In genomic region chr3:100613721-100614390, GRCh38 we compare ENCODE assay signal across 17 cellular contexts. TPM values are rescaled to one million over a fixed set of nuclear protein-coding genes. Genes with fewer than 3 reads are reported as not detected.
A peak's percentile ranks its signal among the peaks of the same experiment; 100 is the strongest.
DNase-seq lines count a peak whose midpoint lies in the region; ATAC-seq, FAIRE-seq and TF ChIP-seq lines count a peak whose summit lies in the region.
"Had no signal": no experiment of that assay in that cellular context is flagged by ENCODE, and none has a peak within 500 bp of the region (broad histone marks: within the 10 kb centered on the region; RNA-seq: fewer than 3 reads in every experiment).

No MANE protein-coding gene starts in this region.

- POLR2A ChIA-PET in A673 (lab: Charles Lee; ENCODE audit: low non-redundant PET): no interaction called here
- POLR2A ChIA-PET in GM12878 (lab: Charles Lee): interaction anchor here (0.6 to 1.0 kb wide), 2 partner anchors 10 to 13 kb away, joined by 3 read pairs; no protein-coding TSS in a partner anchor

- SMC1A ChIA-PET in GM12878 (lab: Charles Lee; ENCODE audit: uncharacterized antibody, unreplicated experiment): interaction anchor here (0.9 to 1.9 kb wide), 4 partner anchors 11 to 151 kb away, joined by 3 to 10 read pairs (median 4); no protein-coding TSS in a partner anchor

- TF ChIP-seq RAD21 in GM12878 (IDR thresholded peaks at IDR 0.05; ENCODE audit: insufficient read depth, low read depth, low read length): no peak

- peaks cover 50% of the 10 kb centered on the region for H3K27me3 Mint-ChIP-seq in T-helper 17 cell

- H3K36me3 ChIP-seq in A673 (ENCODE audit: insufficient read depth, low read length, poor library complexity, severe bottlenecking) (no peaks in the 10 kb centered on the region), GM12878 (ENCODE audit: control insufficient read depth in 2 of 2, insufficient read depth in 2 of 2, low read length in 1 of 2) (no peaks in the 10 kb centered on the region)
- no peaks in the 10 kb centered on the region for H3K36me3 ChIP-seq in effector memory CD4-positive, alpha-beta T cell (ENCODE audit: control insufficient read depth, insufficient read depth, low read length)

- H3K27me3 ChIP-seq in A673 (replicated peaks; ENCODE audit: insufficient read depth, low read depth, low read length, poor library complexity) (no peaks in the 10 kb centered on the region), GM12878 (replicated peaks in 1 of 2; ENCODE audit: control insufficient read depth in 2 of 2, insufficient read depth in 2 of 2, low read length in 1 of 2) (no peaks in the 10 kb centered on the region)
- H3K27me3 ChIP-seq in effector memory CD4-positive, alpha-beta T cell (replicated peaks; ENCODE audit: control insufficient read depth, insufficient read depth, low read length, poor library complexity, severe bottlenecking): no peaks in the 10 kb centered on the region

- H3K4me1 Mint-ChIP-seq in T-helper 17 cell: no peaks in the 10 kb centered on the region

- RAD21 ChIA-PET in GM12878 (lab: Charles Lee; ENCODE audit: unreplicated experiment): interaction anchor here (1.0 to 1.4 kb wide), 5 partner anchors 10 to 151 kb away, joined by 3 to 9 read pairs (median 5); no protein-coding TSS in a partner anchor

- ATAC-seq in GM19372 (IDR thresholded peaks at IDR 0.05; ENCODE audit: low read depth, unreplicated experiment) (peak; percentile 57), HG03064 (IDR thresholded peaks at IDR 0.05; ENCODE audit: low read depth, unreplicated experiment) (peak; percentile 67), GM12878 (peak; percentile 87), T-helper 17 cell (no peak)
- ATAC-seq: activated CD4-positive, alpha-beta T cell treated with anti-CD3 and anti-CD28 coated beads for 36 hours; GM23338 had no signal

- 45% methylated on average over 4 of the region's 4 CpGs for WGBS in GM12878 (ENCODE audit: insufficient coverage, insufficient replicate concordance, low lambda C conversion rate, missing lambda C conversion rate)

- BruUV-seq in A673 (replicated peaks; lab: Mats Ljungman, UMichigan) (no TSS peak), GM12878 (replicated peaks; lab: Mats Ljungman, UMichigan) (no TSS peak)

- no peak overlapping the region for H3K4me3 Mint-ChIP-seq in T-helper 17 cell
- H3K4me3 Mint-ChIP-seq: activated CD4-positive, alpha-beta T cell treated with anti-CD3 and anti-CD28 coated beads for 36 hours; activated T-cell treated with anti-CD3 and anti-CD28 coated beads, Interleukin-2, amount 50 U/mL, for 24 hours; GM23338; T-helper 1 cell treated with Interleukin-12 subunit alpha and Interleukin-12 subunit beta and Interleukin-4 antibody, amounts not matched to agents 30 μg/mL and 1 μg/mL, for 36 hours had no signal

- in situ Hi-C loops in GM12878 (cut with MboI): no loop called here
- in situ Hi-C loops in KBM-7 (cut with MboI; ENCODE audit: low pct_unique_long_range_greater_than_20kb, low sequenced_read_pairs): no loop called here

- CTCF ChIA-PET in A673 (lab: Charles Lee) (interaction anchor here (0.7 kb wide), 1 partner anchor 544 kb away, joined by 3 read pairs; no protein-coding TSS in a partner anchor), GM12878 (lab: Yijun Ruan, JAX) (interaction anchor here (0.6 to 1.7 kb wide), 7 partner anchors 10 to 299 kb away, joined by 3 to 8 read pairs (median 5); no protein-coding TSS in a partner anchor)

- H3K79me2 ChIP-seq in GM12878 (ENCODE audit: control insufficient read depth, insufficient read depth, low read length): no peaks in the 10 kb centered on the region

- H3K4me1 ChIP-seq in A673 (ENCODE audit: insufficient read depth, low read length, poor library complexity, severe bottlenecking) (peaks cover 64% of the 10 kb centered on the region), GM12878 (ENCODE audit: control insufficient read depth, insufficient read depth, low read length) (no peaks in the 10 kb centered on the region)
- H3K4me1 ChIP-seq in effector memory CD4-positive, alpha-beta T cell (ENCODE audit: control insufficient read depth, insufficient read depth, low read length, poor library complexity, severe bottlenecking): no peaks in the 10 kb centered on the region

- H3K4me3 ChIP-seq in A673 (ENCODE audit: low read depth, low read length, poor library complexity, severe bottlenecking) (no peak overlapping the region), GM12878 (no peak overlapping the region)
- H3K4me3 ChIP-seq in effector memory CD4-positive, alpha-beta T cell (ENCODE audit: insufficient read depth, low read depth, low read length, poor library complexity, severe bottlenecking): no peak overlapping the region
- H3K4me3 ChIP-seq: GM23338 had no signal

- H3K27ac ChIP-seq in A673 (ENCODE audit: low read depth, low read length, poor library complexity, severe bottlenecking) (peak overlapping the region; percentile 98), GM12878 (ENCODE audit: control insufficient read depth, insufficient read depth) (no peak overlapping the region)
- no peak overlapping the region for H3K27ac ChIP-seq in effector memory CD4-positive, alpha-beta T cell (ENCODE audit: insufficient read depth, low read length, poor library complexity, severe bottlenecking)

- H3K27ac Mint-ChIP-seq in T-helper 17 cell: no peak overlapping the region
- H3K27ac Mint-ChIP-seq: activated CD4-positive, alpha-beta T cell treated with anti-CD3 and anti-CD28 coated beads for 36 hours; activated T-cell treated with anti-CD3 and anti-CD28 coated beads, Interleukin-2, amount 50 U/mL, for 24 hours; GM23338; T-helper 1 cell treated with Interleukin-12 subunit alpha and Interleukin-12 subunit beta and Interleukin-4 antibody, amounts not matched to agents 30 μg/mL and 1 μg/mL, for 36 hours had no signal

- TF ChIP-seq EP300 in GM12878 (IDR thresholded peaks at IDR 0.05; ENCODE audit: borderline replicate concordance in 1 of 2, control insufficient read depth in 1 of 2, low read depth in 2 of 2, low read length in 2 of 2): no peak

- H3K36me3 Mint-ChIP-seq in T-helper 17 cell (ENCODE audit: low read depth): peaks cover 2% of the 10 kb centered on the region

- H2AFZ ChIP-seq in GM12878 (ENCODE audit: control insufficient read depth, low read depth, low read length): no peak overlapping the region
- H2AFZ ChIP-seq: GM23338 had no signal

- intact Hi-C loops in A673 (cut with micrococcal nuclease; ENCODE audit: unreplicated experiment) (loop anchor here (5.0 kb wide), 1 partner anchor 98 kb away; no protein-coding TSS in a partner anchor), GM12878 (cut with micrococcal nuclease; ENCODE audit: unreplicated experiment) (no loop called here)

- no peak overlapping the region for H3K9ac ChIP-seq in GM12878 (ENCODE audit: control insufficient read depth, insufficient read depth, low read length)

- DNase-seq in A673 (ENCODE audit: low spot score) (no peak), GM12878 (ENCODE audit: low read depth, low spot score) (no peak), CD1c-positive myeloid dendritic cell (ENCODE audit: extremely low spot score) (no peak), KBM-7 (no peak), T-helper 17 cell (no peak)
- DNase-seq in effector memory CD4-positive, alpha-beta T cell: no peak
- DNase-seq: activated CD4-positive, alpha-beta T cell treated with anti-CD3 and anti-CD28 coated beads for 36 hours; activated T-cell treated with anti-CD3 and anti-CD28 coated beads, Interleukin-2, amount 50 U/mL, for 24 hours; central memory CD4-positive, alpha-beta T cell; NCI-H1436; NCI-H524 treated with DMSO at 0.1 percent for 48 hours had no signal

- no peaks in the 10 kb centered on the region for H4K20me1 ChIP-seq in GM12878 (ENCODE audit: control insufficient read depth, insufficient read depth)

- H3K9me3 ChIP-seq in A673 (ENCODE audit: low read depth, low read length, poor library complexity, severe bottlenecking) (no peaks in the 10 kb centered on the region), GM12878 (replicated peaks; ENCODE audit: control insufficient read depth, insufficient read depth, low read length) (no peaks in the 10 kb centered on the region), T-helper 17 cell (ENCODE audit: control insufficient read depth, low read length, poor library complexity, severe bottlenecking) (no peaks in the 10 kb centered on the region)
- no peaks in the 10 kb centered on the region for H3K9me3 ChIP-seq in effector memory CD4-positive, alpha-beta T cell (ENCODE audit: control insufficient read depth, low read length)

- no peak for FAIRE-seq in GM12878 (lab: Jason Lieb, UNC)

- TF ChIP-seq CTCF in A673 (conservative IDR thresholded peaks at IDR 0.05; ENCODE audit: low read depth, low read length): no peak
- no peak for TF ChIP-seq CTCF in GM12878 (IDR thresholded peaks at IDR 0.05 in 2 of 3, conservative IDR thresholded peaks at IDR 0.05 in 1 of 3; ENCODE audit: control insufficient read depth in 2 of 3, extremely low read depth in 1 of 3, insufficient read depth in 1 of 3, low read depth in 3 of 3, low read length in 3 of 3)

- no peak overlapping the region for H3K4me2 ChIP-seq in GM12878 (ENCODE audit: control insufficient read depth, insufficient read depth)
- H3K4me2 ChIP-seq: GM23338 had no signal

- TF ChIP-seq POLR2A in GM12878 (IDR thresholded peaks at IDR 0.05; ENCODE audit: low read depth, low read length): no peak

RNA-seq across cellular contexts. Expression of gene ADGRG7, which starts 4.5 kb away (rescaled TPM):
- 2.4 and 2.7 TPM in 2 replicates for total RNA-seq in A673 (2021)
- not detected in 2 replicates for total RNA-seq in GM12878 (2013; cell fraction: nucleolus; rRNA removed)
- total RNA-seq in GM12878 (2014; rRNA removed): not detected in 2 replicates
- total RNA-seq in GM12878 (2014; rRNA removed; fragmentation: Illumina TruSeq; extraction: Trizol): not detected in 2 replicates
- total RNA-seq in GM12878 (2021): 0.21 TPM in 1 of 2 replicates, not detected in the other
- polyA plus RNA-seq in GM12878 (2011; ENCODE audit: low read depth): not detected
- polyA plus RNA-seq in GM12878 (2011; rRNA removed): 0.09 and 0.14 TPM in 2 replicates
- 0.02 and 0.21 TPM in 2 replicates for polyA plus RNA-seq in GM12878 (2011; cell fraction: cytosol; rRNA removed)
- 0.06 and 0.31 TPM in 2 replicates for polyA plus RNA-seq in GM12878 (2011; cell fraction: nucleus; rRNA removed)
- not detected in 2 replicates for polyA plus RNA-seq in GM12878 (2012)
- polyA plus RNA-seq in GM12878 (2014; fragmentation: Illumina TruSeq; extraction: Trizol): not detected in 2 replicates
- polyA plus RNA-seq in GM12878 (2014; fragmentation: Nextera tagmentation; extraction: Ambion mirVana): under 1 TPM in 1 of 2 experiments, not detected in 1; 0.02 TPM
- not detected in 2 replicates for polyA plus RNA-seq in GM12878 (2014; rRNA removed)
- not detected for polyA plus RNA-seq in GM12878 (2016; fragmentation: Nextera tagmentation; extraction: Ambion mirVana)
- not detected in 2 replicates for polyA minus RNA-seq in GM12878 (2011; rRNA and poly(A)+ RNA removed)
- not detected in 2 replicates for polyA minus RNA-seq in GM12878 (2011; cell fraction: cytosol; rRNA and poly(A)+ RNA removed)
- 0.19 TPM in 1 of 2 replicates, not detected in the other for polyA minus RNA-seq in GM12878 (2011; cell fraction: nucleus; rRNA and poly(A)+ RNA removed)
- not detected for total RNA-seq in T-helper 17 cell
- total RNA-seq: activated CD4-positive, alpha-beta T cell treated with anti-CD3 and anti-CD28 coated beads for 36 hours; GM23338; omental fat pad; subcutaneous adipose tissue had no signal
- polyA plus RNA-seq: GM23338 had no signal
